ENCODE assay signal across 8 cellular contexts in the genomic region with DNA sequence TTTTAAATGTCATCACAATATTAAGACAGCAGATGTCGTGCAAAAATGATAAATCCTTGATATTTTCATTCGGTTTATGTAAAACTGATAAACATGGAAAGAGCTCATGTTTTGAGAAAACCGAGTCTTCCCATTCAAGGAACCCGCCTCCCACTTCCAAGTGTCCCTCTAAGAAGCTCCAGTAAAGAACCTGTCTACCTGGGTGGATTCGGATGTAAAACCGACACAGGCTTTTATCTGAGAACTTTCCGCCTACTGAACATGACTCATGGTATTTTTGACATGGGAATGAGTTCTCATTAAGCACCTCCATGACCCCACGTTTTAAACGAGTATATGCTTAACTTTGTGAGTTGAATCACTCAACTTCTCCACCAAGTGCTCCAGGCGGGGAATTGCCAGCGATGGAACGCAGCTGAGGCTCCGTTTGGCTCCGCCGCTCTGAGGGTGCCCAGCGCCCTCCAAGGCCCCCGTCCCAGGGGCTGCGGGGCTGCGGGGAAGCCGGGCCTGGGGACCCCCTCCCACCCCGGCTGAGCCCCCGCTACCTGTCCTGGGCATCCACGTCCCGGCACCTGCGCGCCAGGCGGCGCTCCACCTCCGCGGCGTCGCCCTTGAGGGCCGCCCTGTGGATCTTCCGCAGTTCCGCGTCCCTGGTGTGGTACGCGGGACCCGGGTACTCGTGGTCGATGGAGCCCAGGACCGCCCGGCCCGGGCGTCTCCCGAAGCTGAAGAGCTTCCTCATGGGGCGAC.
DNase-seq lines count a peak whose midpoint lies in the region; ATAC-seq and TF ChIP-seq lines count a peak whose summit lies in the region.

No MANE protein-coding gene starts in this region.

- no peak overlapping the region for H3K27ac Mint-ChIP-seq in T-helper 17 cell

- TF ChIP-seq CTCF in right lobe of liver (IDR thresholded peaks at IDR 0.05): no peak

- no peaks in the 10 kb centered on the region for H3K36me3 Mint-ChIP-seq in T-helper 17 cell (ENCODE audit: low read depth)

- peaks cover 2% of the 10 kb centered on the region for H3K4me1 Mint-ChIP-seq in T-helper 17 cell

- no peak for TF ChIP-seq POLR2A in right lobe of liver (IDR thresholded peaks at IDR 0.05)

- peak overlapping the region in 1 of 3 donors; percentile 5 for H3K27ac ChIP-seq in right lobe of liver

- H3K27me3 Mint-ChIP-seq in T-helper 17 cell: peaks cover 23% of the 10 kb centered on the region

- H3K4me1 ChIP-seq in right lobe of liver: peaks cover 0 to 13% (median 5%) of the 10 kb centered on the region in 4 donors

- peak overlapping the region; percentile 83 for H3K4me3 Mint-ChIP-seq in T-helper 17 cell

- peak; percentile 10 for ATAC-seq in HG02973 (IDR thresholded peaks at IDR 0.05; ENCODE audit: unreplicated experiment)
- ATAC-seq in T-helper 17 cell: peak; percentile 62
- peak; percentile 17 to 37 (median 29) for ATAC-seq in right lobe of liver
- no peak for ATAC-seq in GM21576 (IDR thresholded peaks at IDR 0.05; ENCODE audit: unreplicated experiment)

- DNase-seq in ELF-1 (ENCODE audit: low read depth, low spot score) (peak; percentile 8), T-helper 17 cell (peak in 2 of 3 donors; percentile 12 to 21), cerebellar cortex (ENCODE audit: low spot score) (peak; percentile 17), right lobe of liver (no peak), kidney glomerular epithelial cell (lab: John Stamatoyannopoulos, UW) (no peak)
- peak; percentile 6 for DNase-seq in stimulated activated CD8-positive, alpha-beta memory T cell treated with anti-CD3 and anti-CD28 coated beads, Interleukin-15, amount 100 ng/mL, for 24 hours (ENCODE audit: low read depth)

- H3K9me3 ChIP-seq in T-helper 17 cell (ENCODE audit: control insufficient read depth, low read length, poor library complexity, severe bottlenecking): no peaks in the 10 kb centered on the region
- no peaks in the 10 kb centered on the region for H3K9me3 ChIP-seq in right lobe of liver

- peak overlapping the region; percentile 32 to 51 (median 37) for H3K4me3 ChIP-seq in right lobe of liver

- intact Hi-C loops in right lobe of liver (cut with DNase I): no loop called here

- WGBS in right lobe of liver (ENCODE audit: insufficient coverage, low coverage, low lambda C conversion rate, missing lambda C conversion rate): 13% methylated on average over 15 of the region's 47 CpGs

- no peaks in the 10 kb centered on the region for H3K36me3 ChIP-seq in right lobe of liver

- H3K27me3 ChIP-seq in right lobe of liver: peaks cover 17 to 34% of the 10 kb centered on the region in 2 donors

Comparison
In these comparisons a context has a peak if more than half of its experiments do, and no peak if none do; other contexts are left out.
1. DNase-seq: peak in ELF-1 (single experiment), T-helper 17 cell (2 of 3), cerebellar cortex (single experiment) and stimulated activated CD8-positive, alpha-beta memory T cell treated with anti-CD3 and anti-CD28 coated beads, Interleukin-15, amount 100 ng/mL, for 24 hours (single experiment); none in right lobe of liver (0 of 3) and kidney glomerular epithelial cell (single experiment).